ENCODE assay signal across 1 cellular context in the genomic region with DNA sequence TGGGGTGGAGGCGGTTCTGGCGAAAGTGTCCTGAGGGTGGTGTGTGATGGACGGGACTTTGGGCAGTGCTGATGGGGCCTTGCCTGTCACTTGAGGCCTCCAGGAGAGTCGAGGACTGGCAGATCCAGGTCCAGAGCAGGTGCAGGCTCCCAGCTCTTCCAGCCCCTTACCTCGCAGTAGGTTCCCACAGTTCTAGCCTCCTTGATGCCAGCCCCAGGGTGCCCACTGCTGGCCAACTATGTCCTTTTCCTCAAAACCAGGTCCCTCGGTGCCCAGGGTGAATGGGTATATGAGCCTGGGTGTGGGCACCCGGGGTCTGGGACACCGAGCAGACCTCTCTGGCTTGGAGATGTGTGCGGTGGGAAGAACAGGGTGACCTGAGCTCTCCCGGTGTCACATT.
TF ChIP-seq lines count a peak whose summit lies in the region.

No MANE protein-coding gene starts in this region.

TF ChIP-seq in WTC11, 78 proteins besides CTCF, POLR2A, EP300 and RAD21:
- TF ChIP-seq, protein P1, sequence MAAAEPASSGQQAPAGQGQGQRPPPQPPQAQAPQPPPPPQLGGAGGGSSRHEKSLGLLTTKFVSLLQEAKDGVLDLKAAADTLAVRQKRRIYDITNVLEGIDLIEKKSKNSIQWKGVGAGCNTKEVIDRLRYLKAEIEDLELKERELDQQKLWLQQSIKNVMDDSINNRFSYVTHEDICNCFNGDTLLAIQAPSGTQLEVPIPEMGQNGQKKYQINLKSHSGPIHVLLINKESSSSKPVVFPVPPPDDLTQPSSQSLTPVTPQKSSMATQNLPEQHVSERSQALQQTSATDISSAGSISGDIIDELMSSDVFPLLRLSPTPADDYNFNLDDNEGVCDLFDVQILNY (CRISPR knock-in tag; IDR thresholded peaks at IDR 0.05), result no peak
- TF ChIP-seq RELA (CRISPR knock-in tag; IDR thresholded peaks at IDR 0.05; ENCODE audit: borderline replicate concordance), result no peak
- TF ChIP-seq ZNF423 (CRISPR knock-in tag; IDR thresholded peaks at IDR 0.05), result no peak
